8 cellular contexts compared by ENCODE assay signal in the genomic region with DNA sequence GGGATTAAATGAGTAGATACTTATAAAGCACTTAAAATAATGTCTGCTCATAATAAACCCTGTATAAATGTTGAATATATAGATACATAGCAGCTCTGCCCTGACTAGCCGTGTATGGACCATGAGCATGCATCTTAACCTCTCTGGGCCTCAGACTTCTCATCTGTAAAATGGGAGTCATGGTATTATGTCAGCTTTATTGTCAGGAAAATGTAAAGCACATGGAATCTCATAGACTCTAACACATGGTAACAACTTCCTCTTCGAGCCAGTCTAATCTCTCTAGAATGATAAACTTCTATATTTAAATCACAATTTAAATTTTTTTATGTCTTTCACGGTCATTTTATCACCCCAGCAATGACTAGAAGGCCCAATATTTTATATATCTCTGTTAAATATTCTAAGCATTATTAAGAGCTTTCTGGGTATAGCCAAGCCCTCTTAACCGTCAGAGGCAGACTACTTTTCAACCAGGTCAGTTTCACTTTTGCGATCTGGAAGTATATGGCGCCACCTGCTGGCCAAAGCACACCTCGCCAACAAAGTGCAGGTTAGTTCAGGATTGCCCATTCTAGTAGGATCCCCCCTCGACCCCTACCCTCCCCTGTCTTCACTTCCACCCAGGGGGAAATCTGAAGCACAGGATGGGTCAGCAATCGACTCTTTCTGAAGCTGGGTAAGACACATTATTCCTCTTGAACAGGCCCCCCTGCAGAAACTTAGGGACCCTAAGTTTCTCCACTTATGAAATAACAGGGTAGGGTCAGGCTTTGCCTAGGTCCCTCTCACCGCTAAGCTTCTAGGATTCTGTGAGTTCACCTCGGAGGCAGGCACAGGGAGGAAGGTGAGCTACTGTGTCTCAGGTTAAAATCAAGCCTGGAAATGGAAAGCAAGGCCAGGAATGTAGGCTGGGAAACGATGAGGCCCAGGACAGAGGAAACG. TPM values are rescaled to one million over a fixed set of nuclear protein-coding genes. Genes with fewer than 3 reads are reported as not detected.
DNase-seq lines count a peak whose midpoint lies in the region; ATAC-seq, FAIRE-seq and TF ChIP-seq lines count a peak whose summit lies in the region.

No MANE protein-coding gene starts in this region.

- H3K36me3 ChIP-seq in SJCRH30 (no peaks in the 10 kb centered on the region), gastroesophageal sphincter (no peaks in the 10 kb centered on the region), pancreas (no peaks in the 10 kb centered on the region), tibial artery (no peaks in the 10 kb centered on the region)

- no peak overlapping the region for H3K4me3 ChIP-seq in LNCaP clone FGC (ENCODE audit: low read depth, low read length)
- no peak overlapping the region for H3K4me3 ChIP-seq in SJCRH30
- H3K4me3 ChIP-seq in gastroesophageal sphincter: no peak overlapping the region
- H3K4me3 ChIP-seq in pancreas: no peak overlapping the region
- no peak overlapping the region for H3K4me3 ChIP-seq in tibial artery

- TF ChIP-seq POLR2A in H54 (IDR thresholded peaks at IDR 0.05; ENCODE audit: low read depth, low read length): no peak
- TF ChIP-seq POLR2A in gastroesophageal sphincter (IDR thresholded peaks at IDR 0.05): no peak

- TF ChIP-seq EP300 in gastroesophageal sphincter (IDR thresholded peaks at IDR 0.05): no peak

- intact Hi-C loops in pancreas (cut with DNase I): loop anchor here in 1 of 3 donors (10.0 kb wide), 1 partner anchor 666 kb away; no protein-coding TSS in a partner anchor
- intact Hi-C loops in tibial artery (cut with DNase I; ENCODE audit: low total_unique reads): loop anchor here (10.0 kb wide), 1 partner anchor 796 kb away; no protein-coding TSS in a partner anchor

- DNase-seq in GF-D8 (lab: John Stamatoyannopoulos, UW): peak; percentile 91
- DNase-seq in H54 (ENCODE audit: insufficient read length, low spot score): peak; percentile 30
- DNase-seq in LNCaP clone FGC (ENCODE audit: low read depth): peak; percentile 33
- peak; percentile 51 to 84 for DNase-seq in SJCRH30
- peak; percentile 96 for DNase-seq in activated effector memory CD4-positive, alpha-beta T cell treated with anti-CD3 and anti-CD28 coated beads, Interleukin-2, amount 50 U/mL, for 16 hours
- DNase-seq in pancreas: peak; percentile 70 to 92 (median 82)
- DNase-seq in tibial artery: peak; percentile 78 to 86

- H3K27me3 ChIP-seq in SJCRH30: no peaks in the 10 kb centered on the region; the same call in 1 of the 2 replicates
- peaks cover 11% of the 10 kb centered on the region for H3K27me3 ChIP-seq in gastroesophageal sphincter
- H3K27me3 ChIP-seq in pancreas: no peaks in the 10 kb centered on the region
- peaks cover 0 to 18% of the 10 kb centered on the region in 2 donors for H3K27me3 ChIP-seq in tibial artery

- H3K27ac ChIP-seq in SJCRH30 (no peak overlapping the region), gastroesophageal sphincter (no peak overlapping the region), pancreas (peak overlapping the region in 1 of 4 donors; percentile 15), tibial artery (no peak overlapping the region)

- ATAC-seq in gastroesophageal sphincter (peak; percentile 71), pancreas (peak; percentile 80 to 96 (median 92))

- no peaks in the 10 kb centered on the region for H3K4me1 ChIP-seq in SJCRH30
- H3K4me1 ChIP-seq in gastroesophageal sphincter: peaks cover 0 to 10% (median 0%) of the 10 kb centered on the region in 3 donors
- H3K4me1 ChIP-seq in pancreas: peaks cover 6% of the 10 kb centered on the region in 3 donors
- H3K4me1 ChIP-seq in tibial artery: peaks cover 0 to 4% (median 2%) of the 10 kb centered on the region in 4 donors

- H3K9me3 ChIP-seq in SJCRH30 (replicated peaks) (no peaks in the 10 kb centered on the region), gastroesophageal sphincter (no peaks in the 10 kb centered on the region), pancreas (no peaks in the 10 kb centered on the region), tibial artery (no peaks in the 10 kb centered on the region)

- peak; percentile 94 for TF ChIP-seq CTCF in LNCaP clone FGC (IDR thresholded peaks at IDR 0.05; ENCODE audit: control insufficient read depth, extremely low read depth, insufficient read depth)
- TF ChIP-seq CTCF in gastroesophageal sphincter (IDR thresholded peaks at IDR 0.05): peak; percentile 79 to 95 (median 88)
- TF ChIP-seq CTCF in pancreas (IDR thresholded peaks at IDR 0.05): peak; percentile 66 to 88 (median 84)
- TF ChIP-seq CTCF in tibial artery (IDR thresholded peaks at IDR 0.05): peak; percentile 75 to 88

- FAIRE-seq in H54 (lab: Jason Lieb, UNC) (no peak), pancreas (lab: Jason Lieb, UNC) (peak; percentile 47)

- WGBS in gastroesophageal sphincter (ENCODE audit: low coverage in 1 of 2), 2 donors: 30 to 73% methylated on average over 5 to 13 of the region's 13 CpGs
- 19 to 20% methylated on average over 13 of the region's 13 CpGs for WGBS in pancreas, 2 donors

RNA-seq across cellular contexts. Expression of gene KCNJ1, which starts 36.0 kb away (rescaled TPM):
- total RNA-seq in SJCRH30 (2014; rRNA removed; shearing (Covaris generic)): not detected in 2 replicates
- under 1 TPM in 1 of 4 donors, not detected in 3; 0.27 TPM for total RNA-seq in gastroesophageal sphincter
- under 1 TPM in 3 of 6 donors, not detected in 3; 0.03 to 0.12 (median 0.06) TPM for total RNA-seq in pancreas
- under 1 TPM; 0.08 to 0.28 TPM for polyA plus RNA-seq in pancreas

Comparison
In these comparisons a context has a peak if more than half of its experiments do, and no peak if none do; other contexts are left out.
1. DNase-seq: peak in every context shown above with its lines; median percentile 96 in activated effector memory CD4-positive, alpha-beta T cell treated with anti-CD3 and anti-CD28 coated beads, Interleukin-2, amount 50 U/mL, for 16 hours; 91 in GF-D8; 82 in pancreas; 82 in tibial artery; 68 in SJCRH30; 33 in LNCaP clone FGC; 30 in H54.